ENCODE assay signal across 16 cellular contexts in the genomic region with DNA sequence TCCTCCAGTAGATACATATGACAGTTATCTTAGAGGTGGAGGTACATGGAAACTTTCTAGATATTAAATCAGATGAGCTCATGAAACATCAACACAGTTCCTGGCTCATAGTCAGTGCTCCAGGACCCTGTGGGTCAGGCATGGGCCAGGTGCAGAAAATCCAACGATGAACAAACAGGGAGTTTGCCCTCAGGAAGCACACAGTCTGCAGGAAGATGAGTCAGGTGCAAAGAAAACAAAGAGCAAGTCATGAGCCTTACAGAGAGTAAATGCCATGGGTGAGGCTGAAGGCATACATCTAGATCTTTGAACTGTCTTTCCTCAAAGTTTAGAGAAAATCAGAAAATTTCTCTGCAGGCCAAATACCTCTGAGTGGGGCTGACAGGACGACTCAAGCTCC.
DNase-seq lines count a peak whose midpoint lies in the region; ATAC-seq, FAIRE-seq and TF ChIP-seq lines count a peak whose summit lies in the region.
"Had no signal": no experiment of that assay in that cellular context is flagged by ENCODE, and none has a peak within 500 bp of the region (broad histone marks: within the 10 kb centered on the region; RNA-seq: fewer than 3 reads in every experiment).

No MANE protein-coding gene starts in this region.

- no peaks in the 10 kb centered on the region for H4K20me1 ChIP-seq in PC-9 (ENCODE audit: insufficient read depth)
- no peaks in the 10 kb centered on the region for H4K20me1 ChIP-seq in keratinocyte (ENCODE audit: control insufficient read depth, extremely low read depth, insufficient read depth, low read length)

- H3K27me3 ChIP-seq in PC-9 (ENCODE audit: insufficient read depth, low read depth) (no peaks in the 10 kb centered on the region), keratinocyte (ENCODE audit: control insufficient read depth, extremely low read depth, insufficient read depth, low read length) (no peaks in the 10 kb centered on the region), sigmoid colon (no peaks in the 10 kb centered on the region), Caco-2 (replicated peaks; ENCODE audit: control insufficient read depth, insufficient read depth, low read length) (no peaks in the 10 kb centered on the region)
- H3K27me3 ChIP-seq: BE2C had no signal

- no peaks in the 10 kb centered on the region for H3K9me2 ChIP-seq in PC-9 (ENCODE audit: insufficient read depth)

- ATAC-seq in activated CD8-positive, alpha-beta T cell treated with anti-CD3 and anti-CD28 coated beads for 36 hours: no peak
- ATAC-seq: Right ventricle myocardium inferior had no signal

- H3K36me3 Mint-ChIP-seq in activated CD8-positive, alpha-beta T cell treated with anti-CD3 and anti-CD28 coated beads for 36 hours (ENCODE audit: low read depth): no peaks in the 10 kb centered on the region
- H3K36me3 Mint-ChIP-seq in Caco-2 (ENCODE audit: insufficient read depth, unreplicated experiment): no peaks in the 10 kb centered on the region

- no peak overlapping the region for H3K4me3 Mint-ChIP-seq in activated CD8-positive, alpha-beta T cell treated with anti-CD3 and anti-CD28 coated beads for 36 hours
- no peak overlapping the region for H3K4me3 Mint-ChIP-seq in Caco-2 (ENCODE audit: unreplicated experiment)
- H3K4me3 Mint-ChIP-seq: CD4-positive, alpha-beta T cell had no signal

- TF ChIP-seq CTCF in PC-9 (conservative IDR thresholded peaks at IDR 0.05) (no peak), keratinocyte (optimal IDR thresholded peaks at IDR 0.05 in 1 of 3, IDR thresholded peaks at IDR 0.05 in 1 of 3, conservative IDR thresholded peaks at IDR 0.05 in 1 of 3; ENCODE audit: extremely low read depth in 1 of 3, insufficient read depth in 2 of 3, low read length in 3 of 3) (no peak), sigmoid colon (IDR thresholded peaks at IDR 0.05) (no peak), foreskin fibroblast (IDR thresholded peaks at IDR 0.05; ENCODE audit: low read depth, low read length) (no peak), Caco-2 (IDR thresholded peaks at IDR 0.05; ENCODE audit: insufficient read depth in 1 of 2, low read depth in 1 of 2, low read length in 1 of 2, severe bottlenecking in 1 of 2, unreplicated experiment in 1 of 2) (no peak)
- no peak for TF ChIP-seq CTCF in activated CD8-positive, alpha-beta T cell treated with anti-CD3 and anti-CD28 coated beads for 36 hours (IDR thresholded peaks at IDR 0.05)

- intact Hi-C loops in PC-9 (cut with micrococcal nuclease; ENCODE audit: unreplicated experiment): loop anchor here (5.0 kb wide), 1 partner anchor 139 kb away; no protein-coding TSS in a partner anchor
- intact Hi-C loops in sigmoid colon (cut with DNase I): no loop called here
- intact Hi-C loops in activated CD8-positive, alpha-beta T cell treated with anti-CD3 and anti-CD28 coated beads for 36 hours (cut with micrococcal nuclease): no loop called here
- intact Hi-C loops in Caco-2 (cut with micrococcal nuclease; ENCODE audit: unreplicated experiment): no loop called here

- no peak for TF ChIP-seq EP300 in sigmoid colon (IDR thresholded peaks at IDR 0.05)

- TF ChIP-seq POLR2A in sigmoid colon (IDR thresholded peaks at IDR 0.05): no peak

- peaks cover 50% of the 10 kb centered on the region for H3F3A ChIP-seq in PC-9 (ENCODE audit: insufficient read depth, low read depth)

- TSS peak; percentile 83 for BruUV-seq in PC-9 (replicated peaks; lab: Mats Ljungman, UMichigan)
- no TSS peak for BruUV-seq in Caco-2 (replicated peaks; lab: Mats Ljungman, UMichigan)

- H3K27me3 Mint-ChIP-seq in activated CD8-positive, alpha-beta T cell treated with anti-CD3 and anti-CD28 coated beads for 36 hours: peaks cover 21% of the 10 kb centered on the region
- no peaks in the 10 kb centered on the region for H3K27me3 Mint-ChIP-seq in Caco-2 (ENCODE audit: insufficient read depth, unreplicated experiment)

- H3K4me2 ChIP-seq in PC-9: peak overlapping the region; percentile 77
- H3K4me2 ChIP-seq in keratinocyte (ENCODE audit: control insufficient read depth, extremely low read depth, insufficient read depth, low read depth, low read length): no peak overlapping the region

- H3K27ac ChIP-seq in PC-9 (peak overlapping the region; percentile 99), keratinocyte (ENCODE audit: control insufficient read depth, insufficient read depth, low read length) (peak overlapping the region; percentile 12), sigmoid colon (peak overlapping the region in 3 of 4 donors; percentile 19 to 69 (median 45))

- H3K27ac Mint-ChIP-seq in activated CD8-positive, alpha-beta T cell treated with anti-CD3 and anti-CD28 coated beads for 36 hours: no peak overlapping the region
- H3K27ac Mint-ChIP-seq in Caco-2 (ENCODE audit: unreplicated experiment): no peak overlapping the region
- H3K27ac Mint-ChIP-seq: CD4-positive, alpha-beta T cell had no signal

- H3K9me3 ChIP-seq in PC-9 (ENCODE audit: insufficient read depth, low read depth): peaks cover 10% of the 10 kb centered on the region
- no peaks in the 10 kb centered on the region for H3K9me3 ChIP-seq in keratinocyte (ENCODE audit: control insufficient read depth, low read depth, low read length)
- no peaks in the 10 kb centered on the region for H3K9me3 ChIP-seq in sigmoid colon
- H3K9me3 ChIP-seq in Caco-2: no peaks in the 10 kb centered on the region
- H3K9me3 ChIP-seq: BE2C, HAP-1 had no signal

- CTCF ChIA-PET in PC-9 (lab: Charles Lee): no interaction called here
- CTCF ChIA-PET in activated CD8-positive, alpha-beta T cell treated with anti-CD3 and anti-CD28 coated beads for 36 hours (lab: Charles Lee): no interaction called here
- CTCF ChIA-PET in Caco-2 (lab: Charles Lee): no interaction called here

- H3K36me3 ChIP-seq in PC-9 (ENCODE audit: low read depth) (no peaks in the 10 kb centered on the region), keratinocyte (ENCODE audit: control insufficient read depth in 2 of 2, extremely low read depth in 1 of 2, insufficient read depth in 2 of 2, low read length in 2 of 2) (no peaks in the 10 kb centered on the region), sigmoid colon (no peaks in the 10 kb centered on the region), Caco-2 (ENCODE audit: control insufficient read depth, insufficient read depth, low read length) (no peaks in the 10 kb centered on the region)
- H3K36me3 ChIP-seq: BE2C, HAP-1 had no signal

- H3K4me3 ChIP-seq in PC-9 (no peak overlapping the region), keratinocyte (ENCODE audit: control insufficient read depth in 2 of 3, extremely low read depth in 1 of 3, insufficient read depth in 2 of 3, low read depth in 1 of 3, low read length in 3 of 3) (no peak overlapping the region), sigmoid colon (no peak overlapping the region), foreskin fibroblast (ENCODE audit: low read depth in 1 of 2, low read length in 2 of 2) (no peak overlapping the region), Caco-2 (ENCODE audit: low read depth, low read length) (no peak overlapping the region)
- H3K4me3 ChIP-seq: HAP-1 had no signal

- peaks cover 5% of the 10 kb centered on the region for H3K4me1 Mint-ChIP-seq in activated CD8-positive, alpha-beta T cell treated with anti-CD3 and anti-CD28 coated beads for 36 hours (ENCODE audit: low read depth)
- H3K4me1 Mint-ChIP-seq in Caco-2 (ENCODE audit: low read depth, unreplicated experiment): no peaks in the 10 kb centered on the region

- H3K9me3 Mint-ChIP-seq in activated CD8-positive, alpha-beta T cell treated with anti-CD3 and anti-CD28 coated beads for 36 hours: no peaks in the 10 kb centered on the region
- no peaks in the 10 kb centered on the region for H3K9me3 Mint-ChIP-seq in Caco-2 (ENCODE audit: unreplicated experiment)
- H3K9me3 Mint-ChIP-seq: CD4-positive, alpha-beta T cell had no signal

- dilution Hi-C loops in keratinocyte (cut with MboI; ENCODE audit: extremely low pct_ligation_motif_present, low sequenced_read_pairs): no loop called here

- 45 to 61% methylated on average over 2 of the region's 2 CpGs for WGBS in sigmoid colon, 2 donors

- DNase-seq in PC-9 (no peak), dermis blood vessel endothelial cell (peak; percentile 64), keratinocyte (ENCODE audit: low read depth, low spot score) (no peak), sigmoid colon (no peak), foreskin fibroblast (no peak), Caco-2 (no peak)
- no peak for DNase-seq in activated CD8-positive, alpha-beta T cell treated with anti-CD3 and anti-CD28 coated beads for 36 hours
- no peak for DNase-seq in stimulated activated CD4-positive, alpha-beta T cell treated with anti-CD3 and anti-CD28 coated beads, Interleukin-12 subunit alpha, Interleukin-12 subunit beta, amount 100 ng/mL, for 4 hours
- DNase-seq: BE2C; CD4-positive, alpha-beta T cell; NCI-H1417 treated with DMSO at 0.1 percent for 48 hours; NCI-H1930; NCI-H2171; NCI-H748 treated with DMSO at 0.1 percent for 48 hours had no signal

- peak; percentile 69 for FAIRE-seq in keratinocyte (lab: Jason Lieb, UNC)

- H3K9ac ChIP-seq in keratinocyte (ENCODE audit: control insufficient read depth, extremely low read depth, insufficient read depth, low read length): no peak overlapping the region

- POLR2A ChIA-PET in PC-9 (lab: Charles Lee; ENCODE audit: unreplicated experiment) (no interaction called here), Caco-2 (lab: Charles Lee) (no interaction called here)
- POLR2A ChIA-PET in activated CD8-positive, alpha-beta T cell treated with anti-CD3 and anti-CD28 coated beads for 36 hours (lab: Charles Lee): no interaction called here

- H3K9me1 ChIP-seq in keratinocyte (ENCODE audit: control insufficient read depth, extremely low read depth, insufficient read depth, low read length): no peaks in the 10 kb centered on the region

- H2AFZ ChIP-seq in PC-9: no peak overlapping the region
- H2AFZ ChIP-seq in keratinocyte (ENCODE audit: control insufficient read depth, low read length): no peak overlapping the region

- H3K79me2 ChIP-seq in PC-9 (ENCODE audit: low read depth) (peaks cover 17% of the 10 kb centered on the region), keratinocyte (ENCODE audit: control insufficient read depth, insufficient read depth, low read length) (no peaks in the 10 kb centered on the region)

- H3K4me1 ChIP-seq in PC-9 (replicated peaks; ENCODE audit: insufficient read depth): peaks cover 60% of the 10 kb centered on the region
- peaks cover 32% of the 10 kb centered on the region for H3K4me1 ChIP-seq in keratinocyte (ENCODE audit: control insufficient read depth, extremely low read depth, insufficient read depth, low read length)
- H3K4me1 ChIP-seq in sigmoid colon: peaks cover 0 to 50% (median 42%) of the 10 kb centered on the region in 4 donors
- H3K4me1 ChIP-seq in Caco-2: peaks cover 8% of the 10 kb centered on the region; the same call in 1 of the 2 replicates
- H3K4me1 ChIP-seq: BE2C had no signal

Comparison
In these comparisons a context has a peak if more than half of its experiments do, and no peak if none do; other contexts are left out.
1. H3K27ac ChIP-seq: peak in every context shown above with its lines; median percentile 99 in PC-9; 45 in sigmoid colon; 12 in keratinocyte.